ENCODE assay signal across 1 cellular context in the genomic region with DNA sequence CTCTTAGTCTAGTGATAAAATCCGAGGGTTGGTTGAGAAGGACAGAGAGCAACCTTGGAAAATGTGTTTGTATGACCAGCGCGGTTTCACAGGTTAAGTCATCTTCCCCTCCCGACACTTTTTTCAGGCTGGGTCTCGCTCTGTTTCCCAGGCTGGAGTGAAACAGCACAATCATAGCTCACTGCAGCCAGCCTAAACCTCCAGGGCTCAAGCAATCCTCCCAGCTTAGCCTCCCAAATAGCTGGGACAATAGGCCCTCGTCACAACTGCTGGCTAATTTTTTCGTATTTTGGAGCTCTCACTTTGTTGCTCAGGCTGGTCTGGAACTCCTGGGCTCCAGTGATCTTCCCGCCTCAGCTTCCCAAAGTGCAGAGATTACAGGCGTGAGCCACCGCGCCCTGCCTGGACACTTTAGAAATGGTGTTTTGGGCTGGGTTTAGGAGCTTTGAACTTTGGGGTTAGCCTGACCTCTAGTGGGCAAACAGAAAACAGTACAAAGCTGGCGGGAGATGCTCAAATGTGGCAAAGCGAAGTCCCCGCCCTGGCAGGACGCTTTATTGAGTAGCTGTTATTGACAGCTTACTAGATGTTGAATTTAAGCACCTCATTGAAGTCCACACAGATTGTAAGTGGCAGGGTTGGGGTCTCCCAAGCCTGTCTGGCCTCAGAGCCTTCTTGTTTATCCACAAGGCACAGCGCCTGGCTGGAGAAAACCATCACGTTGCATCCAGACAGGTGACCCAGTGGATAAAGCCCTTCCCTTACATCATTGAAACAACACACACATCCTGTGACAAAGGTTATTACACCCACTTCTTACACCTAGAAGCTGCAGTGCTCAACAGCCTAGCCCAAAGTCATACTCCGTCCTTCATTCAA.
TF ChIP-seq lines count a peak whose summit lies in the region.

No MANE protein-coding gene starts in this region.

TF ChIP-seq in GM23338, 12 proteins besides CTCF, POLR2A, EP300 and RAD21 (continued from another document):
- TF ChIP-seq, protein P1, sequence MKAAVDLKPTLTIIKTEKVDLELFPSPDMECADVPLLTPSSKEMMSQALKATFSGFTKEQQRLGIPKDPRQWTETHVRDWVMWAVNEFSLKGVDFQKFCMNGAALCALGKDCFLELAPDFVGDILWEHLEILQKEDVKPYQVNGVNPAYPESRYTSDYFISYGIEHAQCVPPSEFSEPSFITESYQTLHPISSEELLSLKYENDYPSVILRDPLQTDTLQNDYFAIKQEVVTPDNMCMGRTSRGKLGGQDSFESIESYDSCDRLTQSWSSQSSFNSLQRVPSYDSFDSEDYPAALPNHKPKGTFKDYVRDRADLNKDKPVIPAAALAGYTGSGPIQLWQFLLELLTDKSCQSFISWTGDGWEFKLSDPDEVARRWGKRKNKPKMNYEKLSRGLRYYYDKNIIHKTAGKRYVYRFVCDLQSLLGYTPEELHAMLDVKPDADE (IDR thresholded peaks at IDR 0.05) = no peak
- TF ChIP-seq, protein P2, sequence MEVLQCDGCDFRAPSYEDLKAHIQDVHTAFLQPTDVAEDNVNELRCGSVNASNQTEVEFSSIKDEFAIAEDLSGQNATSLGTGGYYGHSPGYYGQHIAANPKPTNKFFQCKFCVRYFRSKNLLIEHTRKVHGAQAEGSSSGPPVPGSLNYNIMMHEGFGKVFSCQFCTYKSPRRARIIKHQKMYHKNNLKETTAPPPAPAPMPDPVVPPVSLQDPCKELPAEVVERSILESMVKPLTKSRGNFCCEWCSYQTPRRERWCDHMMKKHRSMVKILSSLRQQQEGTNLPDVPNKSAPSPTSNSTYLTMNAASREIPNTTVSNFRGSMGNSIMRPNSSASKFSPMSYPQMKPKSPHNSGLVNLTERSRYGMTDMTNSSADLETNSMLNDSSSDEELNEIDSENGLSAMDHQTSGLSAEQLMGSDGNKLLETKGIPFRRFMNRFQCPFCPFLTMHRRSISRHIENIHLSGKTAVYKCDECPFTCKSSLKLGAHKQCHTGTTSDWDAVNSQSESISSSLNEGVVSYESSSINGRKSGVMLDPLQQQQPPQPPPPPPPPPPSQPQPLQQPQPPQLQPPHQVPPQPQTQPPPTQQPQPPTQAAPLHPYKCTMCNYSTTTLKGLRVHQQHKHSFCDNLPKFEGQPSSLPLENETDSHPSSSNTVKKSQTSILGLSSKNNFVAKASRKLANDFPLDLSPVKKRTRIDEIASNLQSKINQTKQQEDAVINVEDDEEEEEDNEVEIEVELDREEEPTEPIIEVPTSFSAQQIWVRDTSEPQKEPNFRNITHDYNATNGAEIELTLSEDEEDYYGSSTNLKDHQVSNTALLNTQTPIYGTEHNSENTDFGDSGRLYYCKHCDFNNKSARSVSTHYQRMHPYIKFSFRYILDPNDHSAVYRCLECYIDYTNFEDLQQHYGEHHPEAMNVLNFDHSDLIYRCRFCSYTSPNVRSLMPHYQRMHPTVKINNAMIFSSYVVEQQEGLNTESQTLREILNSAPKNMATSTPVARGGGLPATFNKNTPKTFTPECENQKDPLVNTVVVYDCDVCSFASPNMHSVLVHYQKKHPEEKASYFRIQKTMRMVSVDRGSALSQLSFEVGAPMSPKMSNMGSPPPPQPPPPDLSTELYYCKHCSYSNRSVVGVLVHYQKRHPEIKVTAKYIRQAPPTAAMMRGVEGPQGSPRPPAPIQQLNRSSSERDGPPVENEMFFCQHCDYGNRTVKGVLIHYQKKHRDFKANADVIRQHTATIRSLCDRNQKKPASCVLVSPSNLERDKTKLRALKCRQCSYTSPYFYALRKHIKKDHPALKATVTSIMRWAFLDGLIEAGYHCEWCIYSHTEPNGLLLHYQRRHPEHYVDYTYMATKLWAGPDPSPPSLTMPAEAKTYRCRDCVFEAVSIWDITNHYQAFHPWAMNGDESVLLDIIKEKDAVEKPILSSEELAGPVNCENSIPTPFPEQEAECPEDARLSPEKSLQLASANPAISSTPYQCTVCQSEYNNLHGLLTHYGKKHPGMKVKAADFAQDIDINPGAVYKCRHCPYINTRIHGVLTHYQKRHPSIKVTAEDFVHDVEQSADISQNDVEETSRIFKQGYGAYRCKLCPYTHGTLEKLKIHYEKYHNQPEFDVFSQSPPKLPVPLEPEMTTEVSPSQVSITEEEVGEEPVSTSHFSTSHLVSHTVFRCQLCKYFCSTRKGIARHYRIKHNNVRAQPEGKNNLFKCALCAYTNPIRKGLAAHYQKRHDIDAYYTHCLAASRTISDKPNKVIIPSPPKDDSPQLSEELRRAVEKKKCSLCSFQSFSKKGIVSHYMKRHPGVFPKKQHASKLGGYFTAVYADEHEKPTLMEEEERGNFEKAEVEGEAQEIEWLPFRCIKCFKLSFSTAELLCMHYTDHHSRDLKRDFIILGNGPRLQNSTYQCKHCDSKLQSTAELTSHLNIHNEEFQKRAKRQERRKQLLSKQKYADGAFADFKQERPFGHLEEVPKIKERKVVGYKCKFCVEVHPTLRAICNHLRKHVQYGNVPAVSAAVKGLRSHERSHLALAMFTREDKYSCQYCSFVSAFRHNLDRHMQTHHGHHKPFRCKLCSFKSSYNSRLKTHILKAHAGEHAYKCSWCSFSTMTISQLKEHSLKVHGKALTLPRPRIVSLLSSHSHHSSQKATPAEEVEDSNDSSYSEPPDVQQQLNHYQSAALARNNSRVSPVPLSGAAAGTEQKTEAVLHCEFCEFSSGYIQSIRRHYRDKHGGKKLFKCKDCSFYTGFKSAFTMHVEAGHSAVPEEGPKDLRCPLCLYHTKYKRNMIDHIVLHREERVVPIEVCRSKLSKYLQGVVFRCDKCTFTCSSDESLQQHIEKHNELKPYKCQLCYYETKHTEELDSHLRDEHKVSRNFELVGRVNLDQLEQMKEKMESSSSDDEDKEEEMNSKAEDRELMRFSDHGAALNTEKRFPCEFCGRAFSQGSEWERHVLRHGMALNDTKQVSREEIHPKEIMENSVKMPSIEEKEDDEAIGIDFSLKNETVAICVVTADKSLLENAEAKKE (CRISPR knock-in tag; IDR thresholded peaks at IDR 0.05) = no peak
- TF ChIP-seq EZH2phosphoT487 (IDR thresholded peaks at IDR 0.05; ENCODE audit: unreplicated experiment) = no peak
